17 cellular contexts compared by ENCODE assay signal in genomic region chr10:14548474-14548873, GRCh38.
DNase-seq lines count a peak whose midpoint lies in the region; ATAC-seq and TF ChIP-seq lines count a peak whose summit lies in the region.
"Had no signal": no experiment of that assay in that cellular context is flagged by ENCODE, and none has a peak within 500 bp of the region (broad histone marks: within the 10 kb centered on the region; RNA-seq: fewer than 3 reads in every experiment).

No MANE protein-coding gene starts in this region.

- H2AFZ ChIP-seq in hepatocyte = no peak overlapping the region

- no peaks in the 10 kb centered on the region for H3K9me3 Mint-ChIP-seq in activated T-cell treated with anti-CD3 and anti-CD28 coated beads, Interleukin-2, amount 50 U/mL, for 24 hours
- H3K9me3 Mint-ChIP-seq in activated T-cell treated with anti-CD3 and anti-CD28 coated beads, Interleukin-2, amount 50 U/mL, for 72 hours = no peaks in the 10 kb centered on the region
- H3K9me3 Mint-ChIP-seq: activated B cell treated with CpG ODN at 0.5 μM for 24 hours; activated T-helper 2 cell treated with anti-CD3 and anti-CD28 coated beads, Interferon-gamma antibody, Interleukin-2, Interleukin-4, amounts not matched to agents 10 μg/mL and 5 μg/mL and 100 μg/mL, durations not matched to agents 14 hours and 24 hours and 36 hours had no signal

- H3K9ac ChIP-seq in subcutaneous abdominal adipose tissue (ENCODE audit: low read length in 5 of 5) = peak overlapping the region in 1 of 5 donors; percentile 27

- intact Hi-C loops in left ventricle myocardium inferior (cut with micrococcal nuclease) (no loop called here), stomach (cut with DNase I; ENCODE audit: low total_unique reads) (no loop called here)

- no peak for TF ChIP-seq EP300 in stomach (IDR thresholded peaks at IDR 0.05)

- no peaks in the 10 kb centered on the region for H3K27me3 Mint-ChIP-seq in activated T-cell treated with anti-CD3 and anti-CD28 coated beads, Interleukin-2, amount 50 U/mL, for 24 hours
- no peaks in the 10 kb centered on the region for H3K27me3 Mint-ChIP-seq in activated T-cell treated with anti-CD3 and anti-CD28 coated beads, Interleukin-2, amount 50 U/mL, for 72 hours (ENCODE audit: low read depth)
- H3K27me3 Mint-ChIP-seq: activated B cell treated with CpG ODN at 0.5 μM for 24 hours had no signal

- H3K4me2 ChIP-seq in hepatocyte = no peak overlapping the region

- H3K27ac ChIP-seq in hepatocyte = peak overlapping the region; percentile 79
- H3K27ac ChIP-seq in subcutaneous abdominal adipose tissue (ENCODE audit: low read depth, low read length) = peak overlapping the region; percentile 71
- H3K27ac ChIP-seq in left ventricle myocardium inferior (replicated peaks) = no peak overlapping the region
- peak overlapping the region in 2 of 5 donors; percentile 82 to 90 for H3K27ac ChIP-seq in stomach
- H3K27ac ChIP-seq: body of pancreas, C4-2B had no signal

- no peaks in the 10 kb centered on the region for H4K20me1 ChIP-seq in hepatocyte (ENCODE audit: insufficient read depth, poor library complexity, severe bottlenecking)

- no peak for DNase-seq in activated T-cell treated with anti-CD3 and anti-CD28 coated beads, Interleukin-2, amount 50 U/mL, for 24 hours
- no peak for DNase-seq in activated T-cell treated with anti-CD3 and anti-CD28 coated beads, Interleukin-2, amount 50 U/mL, for 72 hours
- DNase-seq in NCI-H2171 treated with DMSO at 0.1 percent for 48 hours (lab: John Stamatoyannopoulos, UW) (peak; percentile 80), hepatocyte (ENCODE audit: low spot score) (no peak), left ventricle myocardium inferior (no peak), stomach (no peak), retina (no peak)
- DNase-seq: activated B cell treated with CpG ODN at 0.5 μM for 24 hours; body of pancreas; GF-D8; left lung; NCI-H2107; nucleus accumbens; stimulated activated CD4-positive, alpha-beta T cell treated with anti-CD3 and anti-CD28 coated beads, Interleukin-12 subunit alpha, Interleukin-12 subunit beta, amount 100 ng/mL, for 4 hours had no signal

- no peaks in the 10 kb centered on the region for H3K9me3 ChIP-seq in hepatocyte (ENCODE audit: low read depth)
- no peaks in the 10 kb centered on the region for H3K9me3 ChIP-seq in subcutaneous abdominal adipose tissue (ENCODE audit: control insufficient read depth in 5 of 5, low read length in 5 of 5)
- no peaks in the 10 kb centered on the region for H3K9me3 ChIP-seq in left ventricle myocardium inferior (replicated peaks)
- no peaks in the 10 kb centered on the region for H3K9me3 ChIP-seq in stomach
- H3K9me3 ChIP-seq: body of pancreas, left lung had no signal

- H3K27me3 ChIP-seq in hepatocyte (no peaks in the 10 kb centered on the region), subcutaneous abdominal adipose tissue (ENCODE audit: control insufficient read depth in 5 of 5, insufficient read depth in 4 of 5, low read length in 5 of 5) (no peaks in the 10 kb centered on the region), left ventricle myocardium inferior (ENCODE audit: low read depth) (no peaks in the 10 kb centered on the region), stomach (no peaks in the 10 kb centered on the region)
- H3K27me3 ChIP-seq: body of pancreas, left lung had no signal

- peaks cover 84% of the 10 kb centered on the region for H3K36me3 Mint-ChIP-seq in activated T-cell treated with anti-CD3 and anti-CD28 coated beads, Interleukin-2, amount 50 U/mL, for 24 hours (ENCODE audit: low read depth)
- H3K36me3 Mint-ChIP-seq in activated T-cell treated with anti-CD3 and anti-CD28 coated beads, Interleukin-2, amount 50 U/mL, for 72 hours (ENCODE audit: insufficient read depth in 2 of 2) = peaks cover 10 to 11% of the 10 kb centered on the region in 2 donors

- H3K27ac Mint-ChIP-seq in activated T-cell treated with anti-CD3 and anti-CD28 coated beads, Interleukin-2, amount 50 U/mL, for 24 hours = peak overlapping the region; percentile 80
- H3K27ac Mint-ChIP-seq in activated T-cell treated with anti-CD3 and anti-CD28 coated beads, Interleukin-2, amount 50 U/mL, for 72 hours = no peak overlapping the region
- H3K27ac Mint-ChIP-seq: activated T-helper 2 cell treated with anti-CD3 and anti-CD28 coated beads, Interferon-gamma antibody, Interleukin-2, Interleukin-4, amounts not matched to agents 10 μg/mL and 5 μg/mL and 100 μg/mL, durations not matched to agents 14 hours and 24 hours and 36 hours had no signal

- TF ChIP-seq POLR2A in stomach (IDR thresholded peaks at IDR 0.05) = no peak

- H3K4me3 ChIP-seq in hepatocyte (no peak overlapping the region), subcutaneous abdominal adipose tissue (ENCODE audit: low read depth in 1 of 5, low read length in 5 of 5) (peak overlapping the region in 1 of 5 donors; percentile 4), left ventricle myocardium inferior (no peak overlapping the region), stomach (no peak overlapping the region)
- H3K4me3 ChIP-seq: body of pancreas, left lung had no signal

- H3K4me1 ChIP-seq in hepatocyte (ENCODE audit: insufficient read depth) (peaks cover 32% of the 10 kb centered on the region), subcutaneous abdominal adipose tissue (ENCODE audit: control insufficient read depth in 5 of 5, insufficient read depth in 5 of 5, low read length in 5 of 5) (peaks cover 2 to 50% (median 31%) of the 10 kb centered on the region in 5 donors), left ventricle myocardium inferior (peaks cover 6% of the 10 kb centered on the region), stomach (peaks cover 32 to 95% (median 56%) of the 10 kb centered on the region in 4 donors)

- TF ChIP-seq CTCF in hepatocyte (IDR thresholded peaks at IDR 0.05; ENCODE audit: poor library complexity) (no peak), left ventricle myocardium inferior (IDR thresholded peaks at IDR 0.05; ENCODE audit: borderline replicate concordance) (no peak), stomach (IDR thresholded peaks at IDR 0.05) (no peak)

- no peaks in the 10 kb centered on the region for H3K9me2 ChIP-seq in hepatocyte (replicated peaks; ENCODE audit: insufficient read depth)

- H3K36me3 ChIP-seq in hepatocyte (replicated peaks; ENCODE audit: insufficient read depth, low read depth) (no peaks in the 10 kb centered on the region), subcutaneous abdominal adipose tissue (ENCODE audit: control insufficient read depth in 5 of 5, insufficient read depth in 5 of 5, low read length in 5 of 5) (peaks cover 0 to 7% (median 0%) of the 10 kb centered on the region in 5 donors), left ventricle myocardium inferior (no peaks in the 10 kb centered on the region), stomach (peaks cover 0 to 12% (median 8%) of the 10 kb centered on the region in 4 donors)

- peaks cover 96% of the 10 kb centered on the region for H3K4me1 Mint-ChIP-seq in activated T-cell treated with anti-CD3 and anti-CD28 coated beads, Interleukin-2, amount 50 U/mL, for 24 hours (ENCODE audit: low read depth)
- H3K4me1 Mint-ChIP-seq in activated T-cell treated with anti-CD3 and anti-CD28 coated beads, Interleukin-2, amount 50 U/mL, for 72 hours (ENCODE audit: low read depth) = peaks cover 84% of the 10 kb centered on the region

- peaks cover 77% of the 10 kb centered on the region for H3K79me2 ChIP-seq in hepatocyte

- 93% methylated on average over 11 of the region's 11 CpGs for WGBS in hepatocyte (ENCODE audit: low lambda C conversion rate, missing lambda C conversion rate)
- WGBS in stomach, 5 donors = 74 to 88% (median 86%) methylated on average over 8 to 11 of the region's 11 CpGs

- H3K4me3 Mint-ChIP-seq in activated T-cell treated with anti-CD3 and anti-CD28 coated beads, Interleukin-2, amount 50 U/mL, for 24 hours = no peak overlapping the region
- H3K4me3 Mint-ChIP-seq in activated T-cell treated with anti-CD3 and anti-CD28 coated beads, Interleukin-2, amount 50 U/mL, for 72 hours = no peak overlapping the region
- H3K4me3 Mint-ChIP-seq: activated B cell treated with CpG ODN at 0.5 μM for 24 hours had no signal

- ATAC-seq in activated T-cell treated with anti-CD3 and anti-CD28 coated beads, Interleukin-2, amount 50 U/mL, for 72 hours (replicated peaks in 1 of 2) = no peak
- ATAC-seq: body of pancreas, left lung had no signal
